In the genomic region with DNA sequence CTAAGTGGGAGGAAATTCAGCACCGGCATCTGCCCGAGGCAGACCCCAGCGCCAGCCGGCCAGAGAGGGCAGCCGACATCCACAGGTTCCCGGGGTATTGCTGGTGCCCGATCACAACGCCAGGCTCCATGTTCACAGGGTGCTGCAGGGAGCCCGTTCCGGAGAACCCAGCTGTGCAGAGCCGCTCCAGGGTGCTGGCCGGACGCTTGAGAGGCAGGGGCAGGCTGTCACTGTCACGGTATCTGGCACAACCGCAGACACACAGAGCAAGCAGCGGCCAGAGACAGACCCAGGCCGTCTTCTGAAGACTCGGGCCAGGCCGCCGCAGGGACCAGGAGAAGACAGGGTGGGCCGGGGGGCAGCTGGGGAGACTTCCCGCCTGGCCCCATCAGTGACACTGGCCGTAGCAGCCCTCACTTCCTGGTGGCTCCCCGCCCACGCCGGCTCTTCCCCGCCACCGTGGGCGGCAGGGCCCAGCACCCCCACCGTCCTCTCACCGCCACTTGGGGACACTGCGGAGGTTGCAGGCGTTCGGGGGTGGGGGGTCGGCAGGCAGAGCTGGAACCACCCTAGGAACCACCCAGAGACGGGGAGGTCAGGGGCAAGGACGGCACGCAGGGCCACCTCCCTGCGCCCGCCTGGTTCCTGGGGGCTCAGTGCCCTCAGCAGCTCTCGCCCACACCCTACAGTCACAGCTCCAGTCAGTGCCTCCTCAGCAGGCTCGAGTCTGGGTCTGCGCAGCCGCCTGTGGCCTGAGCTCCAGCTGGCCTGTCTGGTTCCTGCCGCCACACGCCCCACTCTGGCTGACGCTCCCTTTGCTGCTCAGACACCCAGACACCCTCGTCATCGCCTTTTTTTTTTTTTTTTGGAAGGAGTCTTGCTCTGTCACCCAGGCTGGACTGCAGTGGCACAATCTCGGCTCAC, we compare ENCODE assay signal across 8 cellular contexts. TPM values are rescaled to one million over a fixed set of nuclear protein-coding genes. Genes with fewer than 3 reads are reported as not detected.
DNase-seq lines count a peak whose midpoint lies in the region; ATAC-seq and TF ChIP-seq lines count a peak whose summit lies in the region.

No MANE protein-coding gene starts in this region.

- H3K4me1 Mint-ChIP-seq in stimulated activated naive B cell treated with anti-CD40 and anti-IgM and Interleukin-4, amounts not matched to agents 10 μg/mL and 1 μg/mL and 100 μg/mL, for 72 hours = peaks cover 45 to 82% of the 10 kb centered on the region in 2 donors

- H2BK5ac ChIP-seq in mesendoderm (ENCODE audit: low read length) = no peak overlapping the region

- no peak for TF ChIP-seq CTCF in Loucy (conservative IDR thresholded peaks at IDR 0.05; ENCODE audit: low read length)
- no peak for TF ChIP-seq CTCF in heart right ventricle (IDR thresholded peaks at IDR 0.05)

- H3K9me3 ChIP-seq in Loucy (ENCODE audit: insufficient read depth, low read depth, low read length) (no peaks in the 10 kb centered on the region), heart right ventricle (no peaks in the 10 kb centered on the region)

- H3F3A ChIP-seq in Loucy (ENCODE audit: low read depth) = no peaks in the 10 kb centered on the region

- H4K8ac ChIP-seq in mesendoderm (ENCODE audit: low read depth, low read length) = no peak overlapping the region

- no peak overlapping the region for H2AFZ ChIP-seq in Loucy (ENCODE audit: low read length)

- H2AK5ac ChIP-seq in mesendoderm (ENCODE audit: low read length) = no peak overlapping the region

- H4K20me1 ChIP-seq in Loucy (ENCODE audit: insufficient read depth, low read length, poor library complexity, severe bottlenecking) = peaks cover 79% of the 10 kb centered on the region

- no peaks in the 10 kb centered on the region for H3K27me3 Mint-ChIP-seq in stimulated activated naive B cell treated with anti-CD40 and anti-IgM and Interleukin-4, amounts not matched to agents 10 μg/mL and 1 μg/mL and 100 μg/mL, for 72 hours

- H3K4me1 ChIP-seq in Loucy (ENCODE audit: insufficient read depth, low read length, poor library complexity, severe bottlenecking) = peaks cover 18% of the 10 kb centered on the region
- H3K4me1 ChIP-seq in heart right ventricle = peaks cover 41 to 74% (median 66%) of the 10 kb centered on the region in 9 donors
- H3K4me1 ChIP-seq in mesendoderm (ENCODE audit: control insufficient read depth, low read depth, low read length) = peaks cover 2% of the 10 kb centered on the region

- ATAC-seq in heart right ventricle = peak in 7 of 8 donors; percentile 13 to 65 (median 45)
- no peak for ATAC-seq in stimulated activated naive B cell treated with anti-CD40 and anti-IgM and Interleukin-4, amounts not matched to agents 10 μg/mL and 1 μg/mL and 100 μg/mL, for 72 hours (replicated peaks)

- peaks cover 7% of the 10 kb centered on the region for H3K27me3 ChIP-seq in Loucy (ENCODE audit: insufficient read depth, low read length, poor library complexity, severe bottlenecking)
- no peaks in the 10 kb centered on the region for H3K27me3 ChIP-seq in heart right ventricle
- no peaks in the 10 kb centered on the region for H3K27me3 ChIP-seq in mesendoderm (ENCODE audit: insufficient read depth, low read length, poor library complexity)

- H3K36me3 Mint-ChIP-seq in stimulated activated naive B cell treated with anti-CD40 and anti-IgM and Interleukin-4, amounts not matched to agents 10 μg/mL and 1 μg/mL and 100 μg/mL, for 72 hours = peaks cover 23 to 40% of the 10 kb centered on the region in 2 donors

- H3K9ac ChIP-seq in Loucy (ENCODE audit: low read depth, low read length, poor library complexity, severe bottlenecking) (peak overlapping the region; percentile 91), mesendoderm (ENCODE audit: low read length) (no peak overlapping the region)

- no peak overlapping the region for H3K56ac ChIP-seq in mesendoderm (ENCODE audit: low read length)

- no peak overlapping the region for H2BK15ac ChIP-seq in mesendoderm (replicated peaks; ENCODE audit: low read depth)

- peak; percentile 81 for DNase-seq in activated effector memory CD4-positive, alpha-beta T cell treated with anti-CD3 and anti-CD28 coated beads, Interleukin-2, amount 50 U/mL, for 16 hours
- DNase-seq in heart right ventricle (peak in 1 of 2 donors; percentile 66), mesendoderm (no peak), NCI-H526 treated with DMSO at 0.1 percent for 48 hours (lab: John Stamatoyannopoulos, UW) (no peak), iPS-NIHi7 (ENCODE audit: extremely low spot score) (no peak), EL (no peak)
- no peak for DNase-seq in stimulated activated naive B cell treated with anti-CD40 and anti-IgM and Interleukin-4, amounts not matched to agents 10 μg/mL and 1 μg/mL and 100 μg/mL, for 72 hours

- no peak overlapping the region for H3K18ac ChIP-seq in mesendoderm (ENCODE audit: low read length)

- H3K36me3 ChIP-seq in Loucy (ENCODE audit: insufficient read depth, low read length) (peaks cover 5% of the 10 kb centered on the region; the same call in 1 of the 2 replicates), heart right ventricle (peaks cover 0 to 34% (median 0%) of the 10 kb centered on the region in 9 donors), mesendoderm (ENCODE audit: control insufficient read depth, insufficient read depth, low read length) (no peaks in the 10 kb centered on the region)

- H3K4me3 Mint-ChIP-seq in stimulated activated naive B cell treated with anti-CD40 and anti-IgM and Interleukin-4, amounts not matched to agents 10 μg/mL and 1 μg/mL and 100 μg/mL, for 72 hours = peak overlapping the region; percentile 97 to 98

- peak overlapping the region; percentile 97 for H3K27ac Mint-ChIP-seq in stimulated activated naive B cell treated with anti-CD40 and anti-IgM and Interleukin-4, amounts not matched to agents 10 μg/mL and 1 μg/mL and 100 μg/mL, for 72 hours

- H3K4ac ChIP-seq in mesendoderm (ENCODE audit: low read depth, low read length) = no peak overlapping the region

- H3K9me3 Mint-ChIP-seq in stimulated activated naive B cell treated with anti-CD40 and anti-IgM and Interleukin-4, amounts not matched to agents 10 μg/mL and 1 μg/mL and 100 μg/mL, for 72 hours = no peaks in the 10 kb centered on the region

- H3K27ac ChIP-seq in heart right ventricle = peak overlapping the region in 9 of 10 donors; percentile 55 to 97 (median 87)
- H3K27ac ChIP-seq in mesendoderm (ENCODE audit: low read depth, low read length) = no peak overlapping the region

- no peak overlapping the region for H2BK120ac ChIP-seq in mesendoderm (ENCODE audit: low read depth, low read length)

- H3K79me2 ChIP-seq in Loucy (ENCODE audit: insufficient read depth, low read length) = peaks cover 88% of the 10 kb centered on the region
- H3K79me2 ChIP-seq in mesendoderm (ENCODE audit: control insufficient read depth, insufficient read depth, low read length) = peaks cover 83% of the 10 kb centered on the region

- intact Hi-C loops in heart right ventricle (cut with DNase I) = loop anchor here in 1 of 10 donors (5.0 kb wide), 1 partner anchor 72 kb away; a partner anchor contains a TSS

- H3K79me1 ChIP-seq in mesendoderm (ENCODE audit: low read length) = no peaks in the 10 kb centered on the region

- no peak overlapping the region for H3K23ac ChIP-seq in mesendoderm (ENCODE audit: low read length)

- H3K9me2 ChIP-seq in Loucy (replicated peaks; ENCODE audit: low read depth, low read length) = no peaks in the 10 kb centered on the region

- 62 to 63% methylated on average over 48 to 50 of the region's 50 CpGs for WGBS in heart right ventricle, 2 donors
- WGBS in mesendoderm (ENCODE audit: extremely low coverage, insufficient coverage, low lambda C conversion rate) = no CpG with 5 or more reads among the region's 50 CpGs

- no peak overlapping the region for H4K5ac ChIP-seq in mesendoderm (ENCODE audit: low read length)

- H3K4me2 ChIP-seq in Loucy (ENCODE audit: low read depth, low read length, poor library complexity, severe bottlenecking) (peak overlapping the region; percentile 100), mesendoderm (ENCODE audit: low read length) (no peak overlapping the region)

- H3K4me3 ChIP-seq in Loucy (ENCODE audit: low read length, poor library complexity, severe bottlenecking) = no peak overlapping the region
- peak overlapping the region in 8 of 10 donors; percentile 8 to 99 (median 24) for H3K4me3 ChIP-seq in heart right ventricle
- no peak overlapping the region for H3K4me3 ChIP-seq in mesendoderm (ENCODE audit: low read length)

RNA-seq across cellular contexts. Expression of a gene that starts 3.8 kb away (rescaled TPM):
- total RNA-seq in heart right ventricle = 10 to 100 TPM; 20.3 to 43.6 (median 22.5) TPM
- polyA plus RNA-seq in heart right ventricle = 10 to 100 TPM; 27.1 to 46.1 TPM
- polyA plus RNA-seq in mesendoderm (2013, experiment 1 of 2) = 86.4 TPM
- polyA plus RNA-seq in mesendoderm (2013, experiment 2 of 2) = 86.7 TPM

RNA-seq across cellular contexts. Expression of a gene that starts 17.0 kb away (rescaled TPM):
- total RNA-seq in heart right ventricle = 100 to 1,000 TPM in 3 of 10 donors, 10 to 100 TPM in 7; 33.4 to 153 (median 77.3) TPM
- 100 to 1,000 TPM; 118 to 279 TPM for polyA plus RNA-seq in heart right ventricle
- polyA plus RNA-seq in mesendoderm (2013, experiment 1 of 2) = 2.3 TPM
- 2.6 TPM for polyA plus RNA-seq in mesendoderm (2013, experiment 2 of 2)

RNA-seq across cellular contexts. Expression of a gene that starts 19.5 kb away (rescaled TPM):
- under 1 TPM in 5 of 10 donors, not detected in 5; 0.20 to 0.36 (median 0.30) TPM for total RNA-seq in heart right ventricle
- under 1 TPM; 0.16 to 0.44 TPM for polyA plus RNA-seq in heart right ventricle
- 0.08 TPM for polyA plus RNA-seq in mesendoderm (2013, experiment 1 of 2)
- 0.10 TPM for polyA plus RNA-seq in mesendoderm (2013, experiment 2 of 2)

RNA-seq across cellular contexts. Expression of a gene that starts 25.8 kb away (rescaled TPM):
- total RNA-seq in heart right ventricle = 10 to 100 TPM; 37.2 to 61.7 (median 45.3) TPM
- 100 to 1,000 TPM in 1 of 2 donors, 10 to 100 TPM in 1; 43.2 to 159 TPM for polyA plus RNA-seq in heart right ventricle
- polyA plus RNA-seq in mesendoderm (2013, experiment 1 of 2) = 71.5 TPM
- polyA plus RNA-seq in mesendoderm (2013, experiment 2 of 2) = 73.0 TPM

RNA-seq across cellular contexts. Expression of a gene that starts 36.1 kb away (rescaled TPM):
- total RNA-seq in heart right ventricle = not detected
- under 1 TPM in 1 of 2 donors, not detected in 1; 0.06 TPM for polyA plus RNA-seq in heart right ventricle
- polyA plus RNA-seq in mesendoderm (2013, experiment 1 of 2) = 0.04 TPM
- not detected for polyA plus RNA-seq in mesendoderm (2013, experiment 2 of 2)

Comparison
In these comparisons a context has a peak if more than half of its experiments do, and no peak if none do; other contexts are left out.
1. H3K4me3 ChIP-seq: peak in heart right ventricle (8 of 10); none in Loucy (single experiment) and mesendoderm (single experiment).
2. ATAC-seq: peak in heart right ventricle (7 of 8); none in stimulated activated naive B cell treated with anti-CD40 and anti-IgM and Interleukin-4, amounts not matched to agents 10 μg/mL and 1 μg/mL and 100 μg/mL, for 72 hours (0 of 2).